Comparison of ENCODE assay signal across 1 cellular context in the genomic region with DNA sequence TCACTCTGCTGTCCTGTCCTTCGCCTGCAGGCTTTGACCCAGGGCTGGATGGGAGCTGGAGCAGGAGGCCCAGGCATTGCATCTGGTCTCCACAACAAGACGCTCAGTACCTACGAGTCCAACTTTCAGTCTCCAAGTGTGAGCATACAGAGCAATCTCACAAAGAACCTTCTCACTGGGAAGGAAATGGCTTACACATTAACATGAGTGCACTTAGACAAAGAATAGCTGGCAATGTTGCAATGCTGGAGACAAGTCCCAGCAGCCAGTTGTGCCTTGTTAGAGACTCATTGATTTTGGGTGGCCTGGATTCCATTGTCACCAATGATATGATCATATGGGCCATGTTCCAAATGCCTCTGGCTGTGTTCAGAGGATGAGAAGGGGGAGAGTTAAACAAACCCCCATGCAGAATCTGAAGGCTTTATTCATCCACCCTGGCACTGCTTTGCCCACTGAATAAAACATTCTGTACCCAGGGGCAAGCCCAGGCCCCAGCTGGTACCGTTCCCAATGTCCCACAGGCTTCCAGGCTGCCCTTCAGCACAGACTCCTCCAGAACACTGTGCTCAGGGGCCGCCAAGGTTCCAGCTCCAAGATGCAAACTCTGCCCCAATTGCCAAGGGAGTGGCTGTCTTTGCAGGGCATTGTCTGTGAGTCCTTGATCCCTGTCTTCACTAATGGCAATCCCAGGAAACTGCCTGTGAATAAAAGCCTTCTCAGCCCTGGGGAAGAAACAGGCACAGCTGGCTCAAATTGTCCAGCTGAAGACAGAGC.
TF ChIP-seq lines count a peak whose summit lies in the region.

No MANE protein-coding gene starts in this region.

TF ChIP-seq in HepG2, 621 proteins besides CTCF, POLR2A, EP300 and RAD21 (continued from another document and continues in another):
- TF ChIP-seq, protein P1, sequence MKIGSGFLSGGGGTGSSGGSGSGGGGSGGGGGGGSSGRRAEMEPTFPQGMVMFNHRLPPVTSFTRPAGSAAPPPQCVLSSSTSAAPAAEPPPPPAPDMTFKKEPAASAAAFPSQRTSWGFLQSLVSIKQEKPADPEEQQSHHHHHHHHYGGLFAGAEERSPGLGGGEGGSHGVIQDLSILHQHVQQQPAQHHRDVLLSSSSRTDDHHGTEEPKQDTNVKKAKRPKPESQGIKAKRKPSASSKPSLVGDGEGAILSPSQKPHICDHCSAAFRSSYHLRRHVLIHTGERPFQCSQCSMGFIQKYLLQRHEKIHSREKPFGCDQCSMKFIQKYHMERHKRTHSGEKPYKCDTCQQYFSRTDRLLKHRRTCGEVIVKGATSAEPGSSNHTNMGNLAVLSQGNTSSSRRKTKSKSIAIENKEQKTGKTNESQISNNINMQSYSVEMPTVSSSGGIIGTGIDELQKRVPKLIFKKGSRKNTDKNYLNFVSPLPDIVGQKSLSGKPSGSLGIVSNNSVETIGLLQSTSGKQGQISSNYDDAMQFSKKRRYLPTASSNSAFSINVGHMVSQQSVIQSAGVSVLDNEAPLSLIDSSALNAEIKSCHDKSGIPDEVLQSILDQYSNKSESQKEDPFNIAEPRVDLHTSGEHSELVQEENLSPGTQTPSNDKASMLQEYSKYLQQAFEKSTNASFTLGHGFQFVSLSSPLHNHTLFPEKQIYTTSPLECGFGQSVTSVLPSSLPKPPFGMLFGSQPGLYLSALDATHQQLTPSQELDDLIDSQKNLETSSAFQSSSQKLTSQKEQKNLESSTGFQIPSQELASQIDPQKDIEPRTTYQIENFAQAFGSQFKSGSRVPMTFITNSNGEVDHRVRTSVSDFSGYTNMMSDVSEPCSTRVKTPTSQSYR (CRISPR knock-in tag; IDR thresholded peaks at IDR 0.05; ENCODE audit: borderline replicate concordance): no peak
- TF ChIP-seq ZNF556 (CRISPR knock-in tag; IDR thresholded peaks at IDR 0.05; ENCODE audit: borderline replicate concordance): no peak
- no peak for TF ChIP-seq MIER3 (CRISPR knock-in tag; IDR thresholded peaks at IDR 0.05; ENCODE audit: borderline replicate concordance)
- no peak for TF ChIP-seq ZBTB44 (CRISPR knock-in tag; IDR thresholded peaks at IDR 0.05)
- TF ChIP-seq EEA1 (CRISPR knock-in tag; IDR thresholded peaks at IDR 0.05; ENCODE audit: borderline replicate concordance): no peak
- no peak for TF ChIP-seq ZNF878 (CRISPR knock-in tag; IDR thresholded peaks at IDR 0.05)
- no peak for TF ChIP-seq ZFP62 (CRISPR knock-in tag; IDR thresholded peaks at IDR 0.05)
- TF ChIP-seq NR2F6 (IDR thresholded peaks at IDR 0.05): no peak
- 0 out of 2 replicates have a peak, but pooled peaks have one; percentile 22 for TF ChIP-seq NR2F6 (CRISPR knock-in tag; IDR thresholded peaks at IDR 0.05)
- TF ChIP-seq, protein P2, sequence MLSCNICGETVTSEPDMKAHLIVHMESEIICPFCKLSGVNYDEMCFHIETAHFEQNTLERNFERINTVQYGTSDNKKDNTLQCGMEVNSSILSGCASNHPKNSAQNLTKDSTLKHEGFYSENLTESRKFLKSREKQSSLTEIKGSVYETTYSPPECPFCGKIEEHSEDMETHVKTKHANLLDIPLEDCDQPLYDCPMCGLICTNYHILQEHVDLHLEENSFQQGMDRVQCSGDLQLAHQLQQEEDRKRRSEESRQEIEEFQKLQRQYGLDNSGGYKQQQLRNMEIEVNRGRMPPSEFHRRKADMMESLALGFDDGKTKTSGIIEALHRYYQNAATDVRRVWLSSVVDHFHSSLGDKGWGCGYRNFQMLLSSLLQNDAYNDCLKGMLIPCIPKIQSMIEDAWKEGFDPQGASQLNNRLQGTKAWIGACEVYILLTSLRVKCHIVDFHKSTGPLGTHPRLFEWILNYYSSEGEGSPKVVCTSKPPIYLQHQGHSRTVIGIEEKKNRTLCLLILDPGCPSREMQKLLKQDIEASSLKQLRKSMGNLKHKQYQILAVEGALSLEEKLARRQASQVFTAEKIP (CRISPR knock-in tag; IDR thresholded peaks at IDR 0.05; ENCODE audit: borderline replicate concordance): no peak
- no peak for TF ChIP-seq ZNF256 (CRISPR knock-in tag; conservative IDR thresholded peaks at IDR 0.05)
- TF ChIP-seq ZBTB21 (CRISPR knock-in tag; IDR thresholded peaks at IDR 0.05): no peak
- no peak for TF ChIP-seq HNF4A (CRISPR knock-in tag; IDR thresholded peaks at IDR 0.05)
- TF ChIP-seq SALL1 (CRISPR knock-in tag; IDR thresholded peaks at IDR 0.05): peak; percentile 47
- TF ChIP-seq MIER2 (CRISPR knock-in tag; IDR thresholded peaks at IDR 0.05): no peak
- no peak for TF ChIP-seq NONO (IDR thresholded peaks at IDR 0.05)
- TF ChIP-seq NONO (CRISPR knock-in tag; conservative IDR thresholded peaks at IDR 0.05): peak; percentile 51; the same call in 1 of the 2 replicates
- TF ChIP-seq SRSF1 (optimal IDR thresholded peaks at IDR 0.05; ENCODE audit: low read depth, low read length): no peak
- no peak for TF ChIP-seq CC2D1A (CRISPR knock-in tag; IDR thresholded peaks at IDR 0.05)
- TF ChIP-seq, protein P3, sequence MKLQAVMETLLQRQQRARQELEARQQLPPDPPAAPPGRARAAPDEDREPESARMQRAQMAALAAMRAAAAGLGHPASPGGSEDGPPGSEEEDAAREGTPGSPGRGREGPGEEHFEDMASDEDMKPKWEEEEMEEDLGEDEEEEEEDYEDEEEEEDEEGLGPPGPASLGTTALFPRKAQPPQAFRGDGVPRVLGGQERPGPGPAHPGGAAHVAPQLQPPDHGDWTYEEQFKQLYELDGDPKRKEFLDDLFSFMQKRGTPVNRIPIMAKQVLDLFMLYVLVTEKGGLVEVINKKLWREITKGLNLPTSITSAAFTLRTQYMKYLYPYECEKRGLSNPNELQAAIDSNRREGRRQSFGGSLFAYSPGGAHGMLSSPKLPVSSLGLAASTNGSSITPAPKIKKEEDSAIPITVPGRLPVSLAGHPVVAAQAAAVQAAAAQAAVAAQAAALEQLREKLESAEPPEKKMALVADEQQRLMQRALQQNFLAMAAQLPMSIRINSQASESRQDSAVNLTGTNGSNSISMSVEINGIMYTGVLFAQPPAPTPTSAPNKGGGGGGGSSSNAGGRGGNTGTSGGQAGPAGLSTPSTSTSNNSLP (IDR thresholded peaks at IDR 0.05; ENCODE audit: low read depth, low read length): 0 out of 2 replicates have a peak, but pooled peaks have one; percentile 40
- TF ChIP-seq RFX1 (IDR thresholded peaks at IDR 0.05): no peak
- no peak for TF ChIP-seq ZNF652 (CRISPR knock-in tag; IDR thresholded peaks at IDR 0.05; ENCODE audit: borderline replicate concordance, low read depth)
- TF ChIP-seq, protein P4, sequence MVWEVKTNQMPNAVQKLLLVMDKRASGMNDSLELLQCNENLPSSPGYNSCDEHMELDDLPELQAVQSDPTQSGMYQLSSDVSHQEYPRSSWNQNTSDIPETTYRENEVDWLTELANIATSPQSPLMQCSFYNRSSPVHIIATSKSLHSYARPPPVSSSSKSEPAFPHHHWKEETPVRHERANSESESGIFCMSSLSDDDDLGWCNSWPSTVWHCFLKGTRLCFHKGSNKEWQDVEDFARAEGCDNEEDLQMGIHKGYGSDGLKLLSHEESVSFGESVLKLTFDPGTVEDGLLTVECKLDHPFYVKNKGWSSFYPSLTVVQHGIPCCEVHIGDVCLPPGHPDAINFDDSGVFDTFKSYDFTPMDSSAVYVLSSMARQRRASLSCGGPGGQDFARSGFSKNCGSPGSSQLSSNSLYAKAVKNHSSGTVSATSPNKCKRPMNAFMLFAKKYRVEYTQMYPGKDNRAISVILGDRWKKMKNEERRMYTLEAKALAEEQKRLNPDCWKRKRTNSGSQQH (CRISPR knock-in tag; IDR thresholded peaks at IDR 0.05; ENCODE audit: low read depth): no peak
- TF ChIP-seq, protein P5, sequence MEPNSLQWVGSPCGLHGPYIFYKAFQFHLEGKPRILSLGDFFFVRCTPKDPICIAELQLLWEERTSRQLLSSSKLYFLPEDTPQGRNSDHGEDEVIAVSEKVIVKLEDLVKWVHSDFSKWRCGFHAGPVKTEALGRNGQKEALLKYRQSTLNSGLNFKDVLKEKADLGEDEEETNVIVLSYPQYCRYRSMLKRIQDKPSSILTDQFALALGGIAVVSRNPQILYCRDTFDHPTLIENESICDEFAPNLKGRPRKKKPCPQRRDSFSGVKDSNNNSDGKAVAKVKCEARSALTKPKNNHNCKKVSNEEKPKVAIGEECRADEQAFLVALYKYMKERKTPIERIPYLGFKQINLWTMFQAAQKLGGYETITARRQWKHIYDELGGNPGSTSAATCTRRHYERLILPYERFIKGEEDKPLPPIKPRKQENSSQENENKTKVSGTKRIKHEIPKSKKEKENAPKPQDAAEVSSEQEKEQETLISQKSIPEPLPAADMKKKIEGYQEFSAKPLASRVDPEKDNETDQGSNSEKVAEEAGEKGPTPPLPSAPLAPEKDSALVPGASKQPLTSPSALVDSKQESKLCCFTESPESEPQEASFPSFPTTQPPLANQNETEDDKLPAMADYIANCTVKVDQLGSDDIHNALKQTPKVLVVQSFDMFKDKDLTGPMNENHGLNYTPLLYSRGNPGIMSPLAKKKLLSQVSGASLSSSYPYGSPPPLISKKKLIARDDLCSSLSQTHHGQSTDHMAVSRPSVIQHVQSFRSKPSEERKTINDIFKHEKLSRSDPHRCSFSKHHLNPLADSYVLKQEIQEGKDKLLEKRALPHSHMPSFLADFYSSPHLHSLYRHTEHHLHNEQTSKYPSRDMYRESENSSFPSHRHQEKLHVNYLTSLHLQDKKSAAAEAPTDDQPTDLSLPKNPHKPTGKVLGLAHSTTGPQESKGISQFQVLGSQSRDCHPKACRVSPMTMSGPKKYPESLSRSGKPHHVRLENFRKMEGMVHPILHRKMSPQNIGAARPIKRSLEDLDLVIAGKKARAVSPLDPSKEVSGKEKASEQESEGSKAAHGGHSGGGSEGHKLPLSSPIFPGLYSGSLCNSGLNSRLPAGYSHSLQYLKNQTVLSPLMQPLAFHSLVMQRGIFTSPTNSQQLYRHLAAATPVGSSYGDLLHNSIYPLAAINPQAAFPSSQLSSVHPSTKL (CRISPR knock-in tag; IDR thresholded peaks at IDR 0.05): peak; percentile 61
- TF ChIP-seq AGO1 (IDR thresholded peaks at IDR 0.05; ENCODE audit: low read depth, low read length, poor library complexity, severe bottlenecking): no peak
- TF ChIP-seq NR2F1 (CRISPR knock-in tag; IDR thresholded peaks at IDR 0.05): no peak
- no peak; the same call in 1 of the 2 replicates for TF ChIP-seq TBX2 (CRISPR knock-in tag; IDR thresholded peaks at IDR 0.05; ENCODE audit: borderline replicate concordance)
- TF ChIP-seq, protein P6, sequence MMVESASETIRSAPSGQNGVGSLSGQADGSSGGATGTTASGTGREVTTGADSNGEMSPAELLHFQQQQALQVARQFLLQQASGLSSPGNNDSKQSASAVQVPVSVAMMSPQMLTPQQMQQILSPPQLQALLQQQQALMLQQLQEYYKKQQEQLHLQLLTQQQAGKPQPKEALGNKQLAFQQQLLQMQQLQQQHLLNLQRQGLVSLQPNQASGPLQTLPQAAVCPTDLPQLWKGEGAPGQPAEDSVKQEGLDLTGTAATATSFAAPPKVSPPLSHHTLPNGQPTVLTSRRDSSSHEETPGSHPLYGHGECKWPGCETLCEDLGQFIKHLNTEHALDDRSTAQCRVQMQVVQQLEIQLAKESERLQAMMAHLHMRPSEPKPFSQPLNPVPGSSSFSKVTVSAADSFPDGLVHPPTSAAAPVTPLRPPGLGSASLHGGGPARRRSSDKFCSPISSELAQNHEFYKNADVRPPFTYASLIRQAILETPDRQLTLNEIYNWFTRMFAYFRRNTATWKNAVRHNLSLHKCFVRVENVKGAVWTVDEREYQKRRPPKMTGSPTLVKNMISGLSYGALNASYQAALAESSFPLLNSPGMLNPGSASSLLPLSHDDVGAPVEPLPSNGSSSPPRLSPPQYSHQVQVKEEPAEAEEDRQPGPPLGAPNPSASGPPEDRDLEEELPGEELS (CRISPR knock-in tag; IDR thresholded peaks at IDR 0.05): peak; percentile 34; the same call in 1 of the 2 replicates
- TF ChIP-seq IRX3 (CRISPR knock-in tag; IDR thresholded peaks at IDR 0.05; ENCODE audit: borderline replicate concordance, low read depth): no peak
- no peak for TF ChIP-seq ZNF563 (CRISPR knock-in tag; IDR thresholded peaks at IDR 0.05)
- peak; percentile 15; the same call in 1 of the 2 replicates for TF ChIP-seq PATZ1 (CRISPR knock-in tag; IDR thresholded peaks at IDR 0.05)
- TF ChIP-seq ZNF777 (CRISPR knock-in tag; IDR thresholded peaks at IDR 0.05): no peak
- no peak for TF ChIP-seq MAFK (conservative IDR thresholded peaks at IDR 0.05 in 1 of 2, IDR thresholded peaks at IDR 0.05 in 1 of 2; ENCODE audit: low read length in 2 of 2)
- peak; percentile 42; the same call in 1 of the 2 replicates for TF ChIP-seq POLR2G (IDR thresholded peaks at IDR 0.05; ENCODE audit: low read depth, low read length)
- peak; percentile 87 for TF ChIP-seq SOX5 (CRISPR knock-in tag; IDR thresholded peaks at IDR 0.05; ENCODE audit: borderline replicate concordance)
- no peak for TF ChIP-seq SMARCC2 (IDR thresholded peaks at IDR 0.05)
- no peak for TF ChIP-seq PLSCR1 (CRISPR knock-in tag; IDR thresholded peaks at IDR 0.05; ENCODE audit: borderline replicate concordance)
- TF ChIP-seq ZSCAN31 (CRISPR knock-in tag; IDR thresholded peaks at IDR 0.05; ENCODE audit: low read depth): no peak
- no peak for TF ChIP-seq ZFP82 (CRISPR knock-in tag; IDR thresholded peaks at IDR 0.05; ENCODE audit: borderline replicate concordance)
